In the genomic region with DNA sequence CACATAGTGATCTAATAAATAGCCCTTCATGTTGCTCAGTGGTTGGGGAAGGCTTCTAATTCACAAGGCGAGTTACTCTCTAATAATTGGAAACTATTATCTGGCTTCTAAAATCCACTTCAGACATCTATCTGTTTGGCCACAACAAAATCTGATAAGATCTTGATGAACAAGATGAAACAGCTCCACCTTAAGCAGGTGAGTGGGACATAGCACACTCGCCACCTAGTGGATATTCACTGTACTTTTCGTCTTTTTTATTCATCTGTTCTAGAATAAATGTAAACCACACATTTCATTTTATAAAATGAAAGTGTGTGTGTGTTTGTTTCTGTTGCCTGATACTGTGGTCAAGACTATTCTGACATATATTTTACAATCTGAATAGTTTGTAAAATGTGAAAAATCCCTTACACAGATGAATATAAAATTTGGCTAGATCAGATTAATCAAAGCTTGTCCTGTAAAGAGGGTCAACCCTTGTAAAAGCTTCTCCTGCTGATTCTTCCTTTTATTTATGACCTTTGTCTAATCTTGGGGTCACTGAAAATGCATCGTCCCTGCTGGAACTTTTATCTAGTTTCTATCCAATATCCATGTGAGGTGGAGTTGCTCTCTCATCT, we compare ENCODE assay signal across 8 cellular contexts. TPM values are rescaled to one million over a fixed set of nuclear protein-coding genes. Genes with fewer than 3 reads are reported as not detected.
DNase-seq lines count a peak whose midpoint lies in the region; ATAC-seq, FAIRE-seq and TF ChIP-seq lines count a peak whose summit lies in the region.

No MANE protein-coding gene starts in this region.

- CTCF ChIA-PET in GM12878 (lab: Yijun Ruan, JAX) = interaction anchor here (0.5 to 3.1 kb wide), 17 partner anchors 9 to 1572 kb away, joined by 3 to 30 read pairs (median 3); no protein-coding TSS in a partner anchor

- H3K4me1 ChIP-seq in GM12878 (ENCODE audit: control insufficient read depth, insufficient read depth, low read length) = no peaks in the 10 kb centered on the region
- H3K4me1 ChIP-seq in right lobe of liver = no peaks in the 10 kb centered on the region

- DNase-seq in COLO668 (lab: John Stamatoyannopoulos, UW; ENCODE audit: unreplicated experiment) = peak; percentile 12
- peak; percentile 64 to 72 for DNase-seq in NCI-H2081 (lab: John Stamatoyannopoulos, UW)
- no peak for DNase-seq in GM12878 (ENCODE audit: low read depth, low spot score)
- no peak for DNase-seq in right lobe of liver
- no peak for DNase-seq in activated T-cell treated with anti-CD3 and anti-CD28 coated beads, Interleukin-2, amount 50 U/mL, for 1 hour
- DNase-seq in ecto neural progenitor cell (ENCODE audit: low spot score) = no peak

- H3K4me2 ChIP-seq in GM12878 (ENCODE audit: control insufficient read depth, insufficient read depth) = no peak overlapping the region

- intact Hi-C loops in GM12878 (cut with micrococcal nuclease; ENCODE audit: unreplicated experiment) (loop anchor here (1.0 to 5.0 kb wide), 3 partner anchors 438 to 1233 kb away; no protein-coding TSS in a partner anchor), right lobe of liver (cut with DNase I) (no loop called here)

- H3K4me3 ChIP-seq in GM12878 = no peak overlapping the region
- no peak overlapping the region for H3K4me3 ChIP-seq in right lobe of liver

- no peaks in the 10 kb centered on the region for H4K20me1 ChIP-seq in GM12878 (ENCODE audit: control insufficient read depth, insufficient read depth)

- BruUV-seq in GM12878 (replicated peaks; lab: Mats Ljungman, UMichigan) = no TSS peak

- H3K36me3 ChIP-seq in GM12878 (ENCODE audit: control insufficient read depth in 2 of 2, insufficient read depth in 2 of 2, low read length in 1 of 2) = no peaks in the 10 kb centered on the region
- no peaks in the 10 kb centered on the region for H3K36me3 ChIP-seq in right lobe of liver

- POLR2A ChIA-PET in GM12878 (lab: Charles Lee) = no interaction called here

- RAD21 ChIA-PET in GM12878 (lab: Charles Lee; ENCODE audit: unreplicated experiment) = interaction anchor here (1.0 to 1.8 kb wide), 3 partner anchors 955 to 1053 kb away, joined by 3 to 9 read pairs (median 3); no protein-coding TSS in a partner anchor

- FAIRE-seq in GM12878 (lab: Jason Lieb, UNC) = peak; percentile 87

- no peak for TF ChIP-seq EP300 in GM12878 (IDR thresholded peaks at IDR 0.05; ENCODE audit: borderline replicate concordance in 1 of 2, control insufficient read depth in 1 of 2, low read depth in 2 of 2, low read length in 2 of 2)

- TF ChIP-seq POLR2A in GM12878 (IDR thresholded peaks at IDR 0.05; ENCODE audit: low read depth, low read length) (no peak), right lobe of liver (IDR thresholded peaks at IDR 0.05) (no peak)

- H2AFZ ChIP-seq in GM12878 (ENCODE audit: control insufficient read depth, low read depth, low read length) = no peak overlapping the region

- TF ChIP-seq RAD21 in GM12878 (IDR thresholded peaks at IDR 0.05; ENCODE audit: insufficient read depth, low read depth, low read length) = peak; percentile 72

- SMC1A ChIA-PET in GM12878 (lab: Charles Lee; ENCODE audit: uncharacterized antibody, unreplicated experiment) = interaction anchor here (1.0 to 1.7 kb wide), 4 partner anchors 257 to 1420 kb away, joined by 3 to 14 read pairs (median 4); no protein-coding TSS in a partner anchor

- H3K27me3 ChIP-seq in GM12878 (replicated peaks in 1 of 2; ENCODE audit: control insufficient read depth in 2 of 2, insufficient read depth in 2 of 2, low read length in 1 of 2) = no peaks in the 10 kb centered on the region
- no peaks in the 10 kb centered on the region for H3K27me3 ChIP-seq in right lobe of liver

- no peaks in the 10 kb centered on the region for H3K9me3 ChIP-seq in GM12878 (replicated peaks; ENCODE audit: control insufficient read depth, insufficient read depth, low read length)
- H3K9me3 ChIP-seq in right lobe of liver = no peaks in the 10 kb centered on the region

- no peak overlapping the region for H3K9ac ChIP-seq in GM12878 (ENCODE audit: control insufficient read depth, insufficient read depth, low read length)

- H3K79me2 ChIP-seq in GM12878 (ENCODE audit: control insufficient read depth, insufficient read depth, low read length) = no peaks in the 10 kb centered on the region

- no peak overlapping the region for H3K27ac ChIP-seq in GM12878 (ENCODE audit: control insufficient read depth, insufficient read depth)
- no peak overlapping the region for H3K27ac ChIP-seq in right lobe of liver

- ATAC-seq in GM19023 (IDR thresholded peaks at IDR 0.05; ENCODE audit: unreplicated experiment) = peak; percentile 88
- peak; percentile 81 for ATAC-seq in HG03060 (IDR thresholded peaks at IDR 0.05; ENCODE audit: low read depth, unreplicated experiment)
- ATAC-seq in GM12878 = peak; percentile 84
- ATAC-seq in right lobe of liver = peak; percentile 74 to 76 (median 74)

- 1% methylated on average over 4 of the region's 4 CpGs for WGBS in GM12878 (ENCODE audit: insufficient coverage, insufficient replicate concordance, low lambda C conversion rate, missing lambda C conversion rate)
- WGBS in right lobe of liver (ENCODE audit: insufficient coverage, low coverage, low lambda C conversion rate, missing lambda C conversion rate) = 4% methylated on average over 4 of the region's 4 CpGs

- TF ChIP-seq CTCF in GM12878 (IDR thresholded peaks at IDR 0.05 in 2 of 3, conservative IDR thresholded peaks at IDR 0.05 in 1 of 3; ENCODE audit: control insufficient read depth in 2 of 3, extremely low read depth in 1 of 3, insufficient read depth in 1 of 3, low read depth in 3 of 3, low read length in 3 of 3) (peak; percentile 62 to 68 (median 67); a peak in 5 of 6 replicates), right lobe of liver (IDR thresholded peaks at IDR 0.05) (peak; percentile 55 to 71 (median 70))

- in situ Hi-C loops in GM12878 (cut with MboI) = loop anchor here (25.0 kb wide), 1 partner anchor 1353 kb away; no protein-coding TSS in a partner anchor

TF ChIP-seq in GM12878, 131 proteins besides CTCF, POLR2A, EP300 and RAD21:
- TF ChIP-seq IRF4 (IDR thresholded peaks at IDR 0.05; ENCODE audit: low read depth, low read length) (no peak), SMC3 (IDR thresholded peaks at IDR 0.05; ENCODE audit: borderline replicate concordance, low read length) (peak; percentile 72)

RNA-seq across cellular contexts. Expression of a gene that starts 26.5 kb away (rescaled TPM):
- total RNA-seq in GM12878 (2013; cell fraction: nucleolus; rRNA removed) = not detected in 2 replicates
- not detected in 2 replicates for total RNA-seq in GM12878 (2014; rRNA removed)
- total RNA-seq in GM12878 (2014; rRNA removed; fragmentation: Illumina TruSeq; extraction: Trizol) = not detected in 2 replicates
- total RNA-seq in GM12878 (2021) = 0.08 TPM in 2 replicates
- polyA plus RNA-seq in GM12878 (2011; ENCODE audit: low read depth) = not detected
- 0.03 TPM in 2 replicates for polyA plus RNA-seq in GM12878 (2011; rRNA removed)
- polyA plus RNA-seq in GM12878 (2011; cell fraction: cytosol; rRNA removed) = 0.01 TPM in 1 of 2 replicates, not detected in the other
- 0.03 and 0.06 TPM in 2 replicates for polyA plus RNA-seq in GM12878 (2011; cell fraction: nucleus; rRNA removed)
- 0.05 TPM in 1 of 2 replicates, not detected in the other for polyA plus RNA-seq in GM12878 (2012)
- not detected in 2 replicates for polyA plus RNA-seq in GM12878 (2014; fragmentation: Illumina TruSeq; extraction: Trizol)
- not detected for polyA plus RNA-seq in GM12878 (2014; fragmentation: Nextera tagmentation; extraction: Ambion mirVana)
- not detected in 2 replicates for polyA plus RNA-seq in GM12878 (2014; rRNA removed)
- under 1 TPM in 1 of 2 experiments, not detected in 1; 0.03 TPM for polyA plus RNA-seq in GM12878 (2016; fragmentation: Nextera tagmentation; extraction: Ambion mirVana)
- 0.10 TPM in 1 of 2 replicates, not detected in the other for polyA minus RNA-seq in GM12878 (2011; rRNA and poly(A)+ RNA removed)
- polyA minus RNA-seq in GM12878 (2011; cell fraction: cytosol; rRNA and poly(A)+ RNA removed) = not detected in 2 replicates
- polyA minus RNA-seq in GM12878 (2011; cell fraction: nucleus; rRNA and poly(A)+ RNA removed) = under 0.01 and 0.10 TPM in 2 replicates
- total RNA-seq in right lobe of liver = 1 to 10 TPM; 1.8 to 8.1 (median 3.9) TPM

Comparison
In these comparisons a context has a peak if more than half of its experiments do, and no peak if none do; other contexts are left out.
1. DNase-seq: peak in COLO668 (single experiment) and NCI-H2081 (2 of 2); none in GM12878 (single experiment), right lobe of liver (0 of 3), activated T-cell treated with anti-CD3 and anti-CD28 coated beads, Interleukin-2, amount 50 U/mL, for 1 hour (single experiment) and ecto neural progenitor cell (single experiment).
2. Peak in every context shown above with its lines, with median percentiles within 50 percentile points of each other: ATAC-seq.